ENCODE assay signal across 17 cellular contexts in genomic region chr16:75333770-75334169, GRCh38.
DNase-seq lines count a peak whose midpoint lies in the region; ATAC-seq and TF ChIP-seq lines count a peak whose summit lies in the region.
"Had no signal": no experiment of that assay in that cellular context is flagged by ENCODE, and none has a peak within 500 bp of the region (broad histone marks: within the 10 kb centered on the region; RNA-seq: fewer than 3 reads in every experiment).

No MANE protein-coding gene starts in this region.

- peak overlapping the region; percentile 8 for H3K4me3 Mint-ChIP-seq in activated CD8-positive, alpha-beta T cell treated with anti-CD3 and anti-CD28 coated beads, Interleukin-2, amount 10 ng/mL, durations not matched to agents 7 days and 5 days
- no peak overlapping the region for H3K4me3 Mint-ChIP-seq in activated CD8-positive, alpha-beta T cell treated with anti-CD3 and anti-CD28 coated beads for 36 hours
- H3K4me3 Mint-ChIP-seq in WTC11: no peak overlapping the region
- H3K4me3 Mint-ChIP-seq in progenitor cell of endocrine pancreas (ENCODE audit: low read depth): no peak overlapping the region
- H3K4me3 Mint-ChIP-seq: activated naive CD8-positive, alpha-beta T cell had no signal

- intact Hi-C loops in activated CD8-positive, alpha-beta T cell treated with anti-CD3 and anti-CD28 coated beads for 36 hours (cut with micrococcal nuclease): no loop called here

- H3K4me1 Mint-ChIP-seq in activated CD8-positive, alpha-beta T cell treated with anti-CD3 and anti-CD28 coated beads, Interleukin-2, amount 10 ng/mL, durations not matched to agents 7 days and 5 days (ENCODE audit: low read depth): peaks cover 15% of the 10 kb centered on the region
- peaks cover 14% of the 10 kb centered on the region for H3K4me1 Mint-ChIP-seq in activated CD8-positive, alpha-beta T cell treated with anti-CD3 and anti-CD28 coated beads for 36 hours (ENCODE audit: low read depth)
- peaks cover 11% of the 10 kb centered on the region; the same call in 1 of the 2 replicates for H3K4me1 Mint-ChIP-seq in WTC11
- peaks cover 21% of the 10 kb centered on the region for H3K4me1 Mint-ChIP-seq in progenitor cell of endocrine pancreas (ENCODE audit: low read depth)

- H3K4me3 ChIP-seq in BE2C (ENCODE audit: low read depth, low read length): no peak overlapping the region
- H3K4me3 ChIP-seq in WERI-Rb-1 (ENCODE audit: low read depth, low read length): no peak overlapping the region
- H3K4me3 ChIP-seq: cardiac muscle cell, thoracic aorta had no signal

- H3K9me3 ChIP-seq in BE2C (no peaks in the 10 kb centered on the region), WERI-Rb-1 (ENCODE audit: severe bottlenecking) (no peaks in the 10 kb centered on the region)
- H3K9me3 ChIP-seq: thoracic aorta had no signal

- no peak overlapping the region for H3K27ac ChIP-seq in WERI-Rb-1
- H3K27ac ChIP-seq: cardiac muscle cell, thoracic aorta had no signal

- TF ChIP-seq CTCF in activated CD8-positive, alpha-beta T cell treated with anti-CD3 and anti-CD28 coated beads for 36 hours (IDR thresholded peaks at IDR 0.05): no peak
- TF ChIP-seq CTCF in WTC11 (IDR thresholded peaks at IDR 0.05) (no peak), progenitor cell of endocrine pancreas (IDR thresholded peaks at IDR 0.05; ENCODE audit: unreplicated experiment) (no peak), BE2C (IDR thresholded peaks at IDR 0.05; ENCODE audit: low read depth, low read length) (no peak), WERI-Rb-1 (IDR thresholded peaks at IDR 0.05; ENCODE audit: low read depth, low read length) (no peak)

- no peaks in the 10 kb centered on the region for H3K27me3 Mint-ChIP-seq in activated CD8-positive, alpha-beta T cell treated with anti-CD3 and anti-CD28 coated beads, Interleukin-2, amount 10 ng/mL, durations not matched to agents 7 days and 5 days (ENCODE audit: low read depth)
- no peaks in the 10 kb centered on the region for H3K27me3 Mint-ChIP-seq in activated CD8-positive, alpha-beta T cell treated with anti-CD3 and anti-CD28 coated beads for 36 hours
- H3K27me3 Mint-ChIP-seq in WTC11 (ENCODE audit: low read depth) (no peaks in the 10 kb centered on the region), progenitor cell of endocrine pancreas (no peaks in the 10 kb centered on the region)
- H3K27me3 Mint-ChIP-seq: activated naive CD8-positive, alpha-beta T cell had no signal

- CTCF ChIA-PET in activated CD8-positive, alpha-beta T cell treated with anti-CD3 and anti-CD28 coated beads, Interleukin-2, amount 10 ng/mL, durations not matched to agents 7 days and 5 days (lab: Charles Lee): interaction anchor here (0.6 kb wide), 1 partner anchor 53 kb away, joined by 3 read pairs; no protein-coding TSS in a partner anchor
- CTCF ChIA-PET in activated CD8-positive, alpha-beta T cell treated with anti-CD3 and anti-CD28 coated beads for 36 hours (lab: Charles Lee): interaction anchor here (1.1 kb wide), 1 partner anchor 10 kb away, joined by 4 read pairs; no protein-coding TSS in a partner anchor
- CTCF ChIA-PET in WTC11 (lab: Charles Lee): interaction anchor here (1.1 kb wide), 1 partner anchor 100 kb away, joined by 3 read pairs; no protein-coding TSS in a partner anchor

- H3K9me3 Mint-ChIP-seq in activated CD8-positive, alpha-beta T cell treated with anti-CD3 and anti-CD28 coated beads, Interleukin-2, amount 10 ng/mL, durations not matched to agents 7 days and 5 days (ENCODE audit: insufficient read depth): no peaks in the 10 kb centered on the region
- no peaks in the 10 kb centered on the region for H3K9me3 Mint-ChIP-seq in activated CD8-positive, alpha-beta T cell treated with anti-CD3 and anti-CD28 coated beads for 36 hours
- no peaks in the 10 kb centered on the region for H3K9me3 Mint-ChIP-seq in WTC11
- H3K9me3 Mint-ChIP-seq in progenitor cell of endocrine pancreas (ENCODE audit: low read depth): peaks cover 6% of the 10 kb centered on the region

- ATAC-seq in activated CD8-positive, alpha-beta T cell treated with anti-CD3 and anti-CD28 coated beads, Interleukin-2, amount 10 ng/mL, durations not matched to agents 7 days and 5 days: peak; percentile 49
- no peak for ATAC-seq in activated CD8-positive, alpha-beta T cell treated with anti-CD3 and anti-CD28 coated beads for 36 hours
- ATAC-seq in WTC11 (no peak), GM21619 (IDR thresholded peaks at IDR 0.05; ENCODE audit: unreplicated experiment) (no peak)

- H3K27me3 ChIP-seq in BE2C (no peaks in the 10 kb centered on the region), WERI-Rb-1 (ENCODE audit: insufficient read depth, low read depth, severe bottlenecking) (no peaks in the 10 kb centered on the region)
- H3K27me3 ChIP-seq: cardiac muscle cell had no signal

- H3K36me3 ChIP-seq in BE2C: peaks cover 5% of the 10 kb centered on the region; the same call in 1 of the 2 replicates
- H3K36me3 ChIP-seq in WERI-Rb-1: peaks cover 10% of the 10 kb centered on the region
- H3K36me3 ChIP-seq: cardiac muscle cell, thoracic aorta had no signal

- POLR2A ChIA-PET in activated CD8-positive, alpha-beta T cell treated with anti-CD3 and anti-CD28 coated beads, Interleukin-2, amount 10 ng/mL, durations not matched to agents 7 days and 5 days (lab: Charles Lee): no interaction called here
- POLR2A ChIA-PET in activated CD8-positive, alpha-beta T cell treated with anti-CD3 and anti-CD28 coated beads for 36 hours (lab: Charles Lee): no interaction called here
- POLR2A ChIA-PET in WTC11 (lab: Charles Lee): no interaction called here

- H3K27ac Mint-ChIP-seq in activated CD8-positive, alpha-beta T cell treated with anti-CD3 and anti-CD28 coated beads, Interleukin-2, amount 10 ng/mL, durations not matched to agents 7 days and 5 days: peak overlapping the region; percentile 73
- no peak overlapping the region for H3K27ac Mint-ChIP-seq in activated CD8-positive, alpha-beta T cell treated with anti-CD3 and anti-CD28 coated beads for 36 hours
- H3K27ac Mint-ChIP-seq in WTC11 (peak overlapping the region; percentile 39; the same call in 1 of the 2 replicates), progenitor cell of endocrine pancreas (peak overlapping the region; percentile 73)
- H3K27ac Mint-ChIP-seq: activated naive CD8-positive, alpha-beta T cell had no signal

- DNase-seq in activated CD8-positive, alpha-beta T cell treated with anti-CD3 and anti-CD28 coated beads, Interleukin-2, amount 10 ng/mL, durations not matched to agents 7 days and 5 days: no peak
- no peak for DNase-seq in activated CD8-positive, alpha-beta T cell treated with anti-CD3 and anti-CD28 coated beads for 36 hours
- DNase-seq in NOMO-1 (lab: John Stamatoyannopoulos, UW; ENCODE audit: unreplicated experiment in 2 of 2) (peak; percentile 93 to 95), WTC11 (ENCODE audit: low spot score) (no peak), progenitor cell of endocrine pancreas (ENCODE audit: low spot score, unreplicated experiment) (no peak), BE2C (no peak), WERI-Rb-1 (no peak)
- DNase-seq: 8988T; activated CD8-positive, alpha-beta memory T cell treated with anti-CD3 and anti-CD28 coated beads, Interleukin-2, amount 50 U/mL, for 4 hours; COR-L47; effector memory CD4-positive, alpha-beta T cell; NCI-H1105; NCI-H2227 treated with DMSO at 0.1 percent for 48 hours had no signal

- no peaks in the 10 kb centered on the region; the same call in 1 of the 2 replicates for H3K4me1 ChIP-seq in BE2C

- H3K36me3 Mint-ChIP-seq in activated CD8-positive, alpha-beta T cell treated with anti-CD3 and anti-CD28 coated beads, Interleukin-2, amount 10 ng/mL, durations not matched to agents 7 days and 5 days (ENCODE audit: low read depth): peaks cover 4% of the 10 kb centered on the region
- H3K36me3 Mint-ChIP-seq in activated CD8-positive, alpha-beta T cell treated with anti-CD3 and anti-CD28 coated beads for 36 hours (ENCODE audit: low read depth): peaks cover 7% of the 10 kb centered on the region
- H3K36me3 Mint-ChIP-seq in WTC11: peaks cover under 1% of the 10 kb centered on the region
- H3K36me3 Mint-ChIP-seq in progenitor cell of endocrine pancreas (ENCODE audit: insufficient read depth): peaks cover 10% of the 10 kb centered on the region

TF ChIP-seq in WTC11, 78 proteins besides CTCF, POLR2A, EP300 and RAD21 (continues in another document):
- no peak for TF ChIP-seq ZNF532 (CRISPR knock-in tag; IDR thresholded peaks at IDR 0.05; ENCODE audit: borderline replicate concordance)
- no peak for TF ChIP-seq MXD4 (CRISPR knock-in tag; IDR thresholded peaks at IDR 0.05; ENCODE audit: borderline replicate concordance)
- TF ChIP-seq ESRRA (CRISPR knock-in tag; IDR thresholded peaks at IDR 0.05; ENCODE audit: borderline replicate concordance): no peak
- TF ChIP-seq CBFB (CRISPR knock-in tag; IDR thresholded peaks at IDR 0.05; ENCODE audit: low read depth): no peak

Comparison
In these comparisons a context has a peak if more than half of its experiments do, and no peak if none do; other contexts are left out.
1. DNase-seq: peak in NOMO-1 (2 of 2); none in activated CD8-positive, alpha-beta T cell treated with anti-CD3 and anti-CD28 coated beads, Interleukin-2, amount 10 ng/mL, durations not matched to agents 7 days and 5 days (single experiment), activated CD8-positive, alpha-beta T cell treated with anti-CD3 and anti-CD28 coated beads for 36 hours (single experiment), WTC11 (single experiment), progenitor cell of endocrine pancreas (single experiment), BE2C (single experiment) and WERI-Rb-1 (single experiment).